ENCODE assay signal across 9 cellular contexts in genomic region chr4:15963568-15963967, GRCh38. TPM values are rescaled to one million over a fixed set of nuclear protein-coding genes. Genes with fewer than 3 reads are reported as not detected.
DNase-seq lines count a peak whose midpoint lies in the region; ATAC-seq and TF ChIP-seq lines count a peak whose summit lies in the region.
"Had no signal": no experiment of that assay in that cellular context is flagged by ENCODE, and none has a peak within 500 bp of the region (broad histone marks: within the 10 kb centered on the region; RNA-seq: fewer than 3 reads in every experiment).

No MANE protein-coding gene starts in this region.

- H3K27ac Mint-ChIP-seq in activated naive CD4-positive, alpha-beta T cell treated with anti-CD3 and anti-CD28 coated beads, Interleukin-2, amount 50 U/mL, for 72 hours: peak overlapping the region in 1 of 2 donors; percentile 47
- no peak overlapping the region for H3K27ac Mint-ChIP-seq in nephron progenitor cell
- H3K27ac Mint-ChIP-seq: IgD-negative memory B cell had no signal

- H3K4me1 Mint-ChIP-seq in nephron progenitor cell: peaks cover 4% of the 10 kb centered on the region

- no peak for TF ChIP-seq CTCF in nephron progenitor cell (IDR thresholded peaks at IDR 0.05)

- no peaks in the 10 kb centered on the region for H3K36me3 Mint-ChIP-seq in activated naive CD4-positive, alpha-beta T cell treated with anti-CD3 and anti-CD28 coated beads, Interleukin-2, amount 50 U/mL, for 72 hours
- H3K36me3 Mint-ChIP-seq in nephron progenitor cell (ENCODE audit: low read depth): peaks cover 21% of the 10 kb centered on the region
- H3K36me3 Mint-ChIP-seq: IgD-negative memory B cell had no signal

- ATAC-seq in HG03135 (IDR thresholded peaks at IDR 0.05; ENCODE audit: unreplicated experiment): peak; percentile 73
- ATAC-seq in activated naive CD4-positive, alpha-beta T cell treated with anti-CD3 and anti-CD28 coated beads, Interleukin-2, amount 50 U/mL, for 72 hours: peak; percentile 84 to 93
- ATAC-seq in stimulated activated naive CD8-positive, alpha-beta T cell treated with anti-CD3 and anti-CD28 coated beads, Interleukin-15, Interleukin-2, amounts not matched to agents 100 U/mL and 50 U/mL, for 24 hours: peak; percentile 90

- peaks cover 14% of the 10 kb centered on the region for H3K27me3 Mint-ChIP-seq in nephron progenitor cell (ENCODE audit: low read depth, poor library complexity)

- peak; percentile 51 for DNase-seq in activated T-cell treated with anti-CD3 and anti-CD28 coated beads for 48 hours (ENCODE audit: low read depth)
- no peak for DNase-seq in activated T-cell treated with anti-CD3 and anti-CD28 coated beads for 4 hours
- peak; percentile 37 to 64 for DNase-seq in activated naive CD4-positive, alpha-beta T cell treated with anti-CD3 and anti-CD28 coated beads, Interleukin-2, amount 50 U/mL, for 72 hours (ENCODE audit: low spot score in 2 of 2)
- DNase-seq in stimulated activated naive CD8-positive, alpha-beta T cell treated with anti-CD3 and anti-CD28 coated beads, Interleukin-15, Interleukin-2, amounts not matched to agents 100 U/mL and 50 U/mL, for 24 hours: peak; percentile 76
- DNase-seq in NCI-H510A treated with DMSO at 0.1 percent for 48 hours (lab: John Stamatoyannopoulos, UW): no peak
- no peak for DNase-seq in T-helper 9 cell
- no peak for DNase-seq in nephron progenitor cell

- no peak overlapping the region for H3K4me3 Mint-ChIP-seq in nephron progenitor cell

- peaks cover 4 to 6% of the 10 kb centered on the region in 2 donors for H3K9me3 Mint-ChIP-seq in activated naive CD4-positive, alpha-beta T cell treated with anti-CD3 and anti-CD28 coated beads, Interleukin-2, amount 50 U/mL, for 72 hours
- peaks cover 14% of the 10 kb centered on the region for H3K9me3 Mint-ChIP-seq in nephron progenitor cell

RNA-seq across cellular contexts. Expression of gene FGFBP2, which starts 0.6 kb away (rescaled TPM):
- total RNA-seq in activated naive CD4-positive, alpha-beta T cell treated with anti-CD3 and anti-CD28 coated beads, Interleukin-2, amount 50 U/mL, for 72 hours: 1 to 10 TPM; 1.2 to 5.6 TPM

RNA-seq across cellular contexts. Expression of gene FGFBP1, which starts 25.0 kb away (rescaled TPM):
- total RNA-seq in activated naive CD4-positive, alpha-beta T cell treated with anti-CD3 and anti-CD28 coated beads, Interleukin-2, amount 50 U/mL, for 72 hours: not detected

Comparison
In these comparisons a context has a peak if more than half of its experiments do, and no peak if none do; other contexts are left out.
1. DNase-seq: peak in activated T-cell treated with anti-CD3 and anti-CD28 coated beads for 48 hours (single experiment), activated naive CD4-positive, alpha-beta T cell treated with anti-CD3 and anti-CD28 coated beads, Interleukin-2, amount 50 U/mL, for 72 hours (2 of 2) and stimulated activated naive CD8-positive, alpha-beta T cell treated with anti-CD3 and anti-CD28 coated beads, Interleukin-15, Interleukin-2, amounts not matched to agents 100 U/mL and 50 U/mL, for 24 hours (single experiment); none in activated T-cell treated with anti-CD3 and anti-CD28 coated beads for 4 hours (single experiment), NCI-H510A treated with DMSO at 0.1 percent for 48 hours (single experiment), T-helper 9 cell (single experiment) and nephron progenitor cell (single experiment).
2. Peak in every context shown above with its lines, with median percentiles within 50 percentile points of each other: ATAC-seq.